In genomic region chr12:25051583-25052190, GRCh38 we compare ENCODE assay signal across 7 cellular contexts.
A peak's percentile ranks its signal among the peaks of the same experiment; 100 is the strongest.
DNase-seq lines count a peak whose midpoint lies in the region; ATAC-seq and TF ChIP-seq lines count a peak whose summit lies in the region.

No MANE protein-coding gene starts in this region.

- intact Hi-C loops in activated B cell treated with CpG ODN at 0.5 μM for 24 hours (cut with micrococcal nuclease): loop anchor here (1.0 to 5.0 kb wide), 17 partner anchors 10 to 1061 kb away; partner anchors contain the start of genes BCAT1, DNAI7, ETFRF1 and KRAS

- H3K36me3 Mint-ChIP-seq in activated B cell treated with CpG ODN at 0.5 μM for 24 hours (ENCODE audit: low read depth): peaks cover 23% of the 10 kb centered on the region

- TF ChIP-seq CTCF in activated B cell treated with CpG ODN at 0.5 μM for 24 hours (IDR thresholded peaks at IDR 0.05): no peak

- peak overlapping the region; percentile 96 for H3K27ac Mint-ChIP-seq in activated B cell treated with CpG ODN at 0.5 μM for 24 hours

- POLR2A ChIA-PET in activated B cell treated with CpG ODN at 0.5 μM for 24 hours (lab: Charles Lee): interaction anchor here (0.6 to 13.7 kb wide), 21 partner anchors 10 to 323 kb away, joined by 3 to 486 read pairs (median 7); no protein-coding TSS in a partner anchor

- ATAC-seq in GM19395 (IDR thresholded peaks at IDR 0.05; ENCODE audit: unreplicated experiment) (peak; percentile 61), HG03196 (IDR thresholded peaks at IDR 0.05; ENCODE audit: unreplicated experiment) (peak; percentile 64), activated B cell treated with CpG ODN at 0.5 μM for 24 hours (ENCODE audit: low read depth) (peak; percentile 47), esophagus mucosa (peak; percentile 31)

- H3K27me3 Mint-ChIP-seq in activated B cell treated with CpG ODN at 0.5 μM for 24 hours: no peaks in the 10 kb centered on the region

- H3K4me1 Mint-ChIP-seq in activated B cell treated with CpG ODN at 0.5 μM for 24 hours: peaks cover 43% of the 10 kb centered on the region

- H3K4me3 Mint-ChIP-seq in activated B cell treated with CpG ODN at 0.5 μM for 24 hours: peak overlapping the region; percentile 95

- CTCF ChIA-PET in activated B cell treated with CpG ODN at 0.5 μM for 24 hours (lab: Charles Lee): interaction anchor here (1.0 to 3.4 kb wide), 8 partner anchors 27 to 104 kb away, joined by 3 to 20 read pairs (median 4); no protein-coding TSS in a partner anchor

- no peak for DNase-seq in activated B cell treated with CpG ODN at 0.5 μM for 24 hours
- peak; percentile 56 for DNase-seq in stimulated activated CD8-positive, alpha-beta memory T cell treated with anti-CD3 and anti-CD28 coated beads, Interleukin-4, amount 100 ng/mL, for 48 hours
- DNase-seq in NCI-H510A treated with DMSO at 0.1 percent for 48 hours (lab: John Stamatoyannopoulos, UW): no peak
- DNase-seq in NCI-H1092 treated with DMSO at 0.1 percent for 48 hours (lab: John Stamatoyannopoulos, UW): no peak

- no peaks in the 10 kb centered on the region for H3K9me3 Mint-ChIP-seq in activated B cell treated with CpG ODN at 0.5 μM for 24 hours
